ENCODE assay signal across 7 cellular contexts in genomic region chr4:37450911-37451310, GRCh38.
"Had no signal": no experiment of that assay in that cellular context is flagged by ENCODE, and none has a peak within 500 bp of the region (broad histone marks: within the 10 kb centered on the region; RNA-seq: fewer than 3 reads in every experiment).

No MANE protein-coding gene starts in this region.

- H3K27ac ChIP-seq: HL-60 had no signal

- H3K4me3 Mint-ChIP-seq: IgD-negative memory B cell had no signal

- H3K4me3 ChIP-seq: K562 had no signal

- H3K36me3 Mint-ChIP-seq: IgD-negative memory B cell had no signal

- DNase-seq: IMR-90, KBM-7 had no signal

- ATAC-seq: HepG2, K562 had no signal

- FAIRE-seq: HepG2, HTR-8/SVneo, K562 had no signal

- H3K27ac Mint-ChIP-seq: IgD-negative memory B cell had no signal
